16 cellular contexts compared by ENCODE assay signal in the genomic region with DNA sequence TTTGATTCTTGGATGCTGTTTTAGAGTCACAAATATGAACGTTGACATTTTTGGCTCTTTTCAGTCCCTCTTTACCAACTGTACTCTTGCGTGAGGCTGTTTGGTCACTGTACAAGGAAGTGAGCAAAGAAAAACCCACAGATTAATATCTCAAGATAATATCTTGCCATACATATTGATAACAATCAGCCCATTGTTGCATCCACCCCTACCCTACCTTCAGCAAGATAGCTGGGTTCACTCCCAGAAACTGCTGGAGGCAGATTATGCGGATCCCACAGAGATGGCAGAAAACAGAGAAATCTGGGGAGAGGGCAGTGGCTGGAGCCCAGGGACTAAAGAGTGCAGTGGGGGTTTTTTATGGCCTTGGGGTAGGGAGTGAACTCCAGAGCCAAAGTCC. TPM values are rescaled to one million over a fixed set of nuclear protein-coding genes. Genes with fewer than 3 reads are reported as not detected.
"Had no signal": no experiment of that assay in that cellular context is flagged by ENCODE, and none has a peak within 500 bp of the region (broad histone marks: within the 10 kb centered on the region; RNA-seq: fewer than 3 reads in every experiment).

No MANE protein-coding gene starts in this region.

- H3K36me3 Mint-ChIP-seq: naive B cell, WTC11 had no signal

- DNase-seq: activated CD4-positive, alpha-beta T cell treated with anti-CD3 and anti-CD28 coated beads for 48 hours; activated naive CD4-positive, alpha-beta T cell treated with anti-CD3 and anti-CD28 coated beads, Interleukin-2, amount 10 ng/mL, durations not matched to agents 7 days and 5 days; adrenal gland; central memory CD4-positive, alpha-beta T cell; effector CD4-positive, alpha-beta T cell; hippocampal formation; kidney glomerular epithelial cell; midbrain; naive B cell; occipital lobe; stimulated activated CD4-positive, alpha-beta T cell treated with anti-CD3 and anti-CD28 coated beads, Interleukin-12 subunit alpha, Interleukin-12 subunit beta, amount 100 ng/mL, for 4 hours; stimulated activated naive CD4-positive, alpha-beta T cell; T-cell had no signal

- H3K4me1 Mint-ChIP-seq: naive B cell had no signal

- H3K27ac Mint-ChIP-seq: activated naive CD4-positive, alpha-beta T cell treated with anti-CD3 and anti-CD28 coated beads, Interleukin-2, amount 10 ng/mL, durations not matched to agents 7 days and 5 days; activated T-helper 2 cell treated with anti-CD3 and anti-CD28 coated beads, Interferon-gamma antibody, Interleukin-2, Interleukin-4, amounts not matched to agents 10 μg/mL and 5 μg/mL and 100 μg/mL, durations not matched to agents 14 hours and 24 hours and 36 hours; T-cell; WTC11 had no signal

- H3K9me3 Mint-ChIP-seq: activated naive CD4-positive, alpha-beta T cell treated with anti-CD3 and anti-CD28 coated beads, Interleukin-2, amount 10 ng/mL, durations not matched to agents 7 days and 5 days; activated T-helper 2 cell treated with anti-CD3 and anti-CD28 coated beads, Interferon-gamma antibody, Interleukin-2, Interleukin-4, amounts not matched to agents 10 μg/mL and 5 μg/mL and 100 μg/mL, durations not matched to agents 14 hours and 24 hours and 36 hours; naive B cell; T-cell had no signal

- H3K4me3 Mint-ChIP-seq: activated naive CD4-positive, alpha-beta T cell treated with anti-CD3 and anti-CD28 coated beads, Interleukin-2, amount 10 ng/mL, durations not matched to agents 7 days and 5 days; naive B cell; T-cell; WTC11 had no signal

- ATAC-seq: sciatic nerve, T-cell, WTC11 had no signal

- H3K27me3 Mint-ChIP-seq: activated naive CD4-positive, alpha-beta T cell treated with anti-CD3 and anti-CD28 coated beads, Interleukin-2, amount 10 ng/mL, durations not matched to agents 7 days and 5 days; naive B cell; T-cell had no signal

RNA-seq across cellular contexts. Expression of gene RARRES1, which starts 39.7 kb away (rescaled TPM):
- total RNA-seq: T-cell had no signal
